8 cellular contexts compared by ENCODE assay signal in genomic region chr13:49606747-49607648, GRCh38. TPM values are rescaled to one million over a fixed set of nuclear protein-coding genes. Genes with fewer than 3 reads are reported as not detected.
DNase-seq lines count a peak whose midpoint lies in the region; ATAC-seq and TF ChIP-seq lines count a peak whose summit lies in the region.

No MANE protein-coding gene starts in this region.

- peak overlapping the region; percentile 64 for H3K27ac Mint-ChIP-seq in activated CD4-positive, alpha-beta T cell treated with anti-CD3 and anti-CD28 coated beads, Interleukin-2, amount 10 ng/mL, durations not matched to agents 24 days and 14 days

- peak overlapping the region; percentile 32 for H3K27ac ChIP-seq in C4-2B
- no peak overlapping the region for H3K27ac ChIP-seq in coronary artery

- H3K4me3 Mint-ChIP-seq in activated CD4-positive, alpha-beta T cell treated with anti-CD3 and anti-CD28 coated beads, Interleukin-2, amount 10 ng/mL, durations not matched to agents 24 days and 14 days = peak overlapping the region; percentile 77

- no peaks in the 10 kb centered on the region for H3K9me3 Mint-ChIP-seq in activated CD4-positive, alpha-beta T cell treated with anti-CD3 and anti-CD28 coated beads, Interleukin-2, amount 10 ng/mL, durations not matched to agents 24 days and 14 days

- TF ChIP-seq POLR2A in lower leg skin (IDR thresholded peaks at IDR 0.05) = no peak

- H3K4me3 ChIP-seq in coronary artery = peak overlapping the region; percentile 52
- no peak overlapping the region for H3K4me3 ChIP-seq in lower leg skin (ENCODE audit: low read depth, poor library complexity, severe bottlenecking)

- H3K4me1 Mint-ChIP-seq in activated CD4-positive, alpha-beta T cell treated with anti-CD3 and anti-CD28 coated beads, Interleukin-2, amount 10 ng/mL, durations not matched to agents 24 days and 14 days = peaks cover 2% of the 10 kb centered on the region

- intact Hi-C loops in activated CD4-positive, alpha-beta T cell treated with anti-CD3 and anti-CD28 coated beads, Interleukin-2, amount 10 ng/mL, durations not matched to agents 24 days and 14 days (cut with micrococcal nuclease) = loop anchor here (1.0 to 5.0 kb wide), 5 partner anchors 110 to 360 kb away; partner anchors contain the start of genes CAB39L, CDADC1, PHF11 and SETDB2
- intact Hi-C loops in lower leg skin (cut with DNase I; ENCODE audit: low total_unique reads) = loop anchor here (10.0 kb wide), 1 partner anchor 302 kb away; no protein-coding TSS in a partner anchor

- H3K36me3 Mint-ChIP-seq in activated CD4-positive, alpha-beta T cell treated with anti-CD3 and anti-CD28 coated beads, Interleukin-2, amount 10 ng/mL, durations not matched to agents 24 days and 14 days (ENCODE audit: low read depth) = no peaks in the 10 kb centered on the region

- peak; percentile 76 for ATAC-seq in GM19397 (IDR thresholded peaks at IDR 0.05; ENCODE audit: unreplicated experiment)
- peak; percentile 75 for ATAC-seq in HG03558 (IDR thresholded peaks at IDR 0.05; ENCODE audit: extremely low read depth, unreplicated experiment)

- peaks cover 3% of the 10 kb centered on the region for H3K27me3 Mint-ChIP-seq in activated CD4-positive, alpha-beta T cell treated with anti-CD3 and anti-CD28 coated beads, Interleukin-2, amount 10 ng/mL, durations not matched to agents 24 days and 14 days

- DNase-seq in NCI-H69 (lab: John Stamatoyannopoulos, UW) (peak; percentile 84), coronary artery (ENCODE audit: low spot score) (peak; percentile 86), lower leg skin (ENCODE audit: low spot score in 2 of 2) (peak; percentile 87 to 98)
- peak; percentile 93 for DNase-seq in activated CD4-positive, alpha-beta T cell treated with anti-CD3 and anti-CD28 coated beads, Interleukin-2, amount 10 ng/mL, durations not matched to agents 24 days and 14 days
- DNase-seq in stimulated activated CD4-positive, alpha-beta T cell treated with anti-CD3 and anti-CD28 coated beads, Interleukin-4, amount 100 ng/mL, for 1 hour = peak; percentile 81

- TF ChIP-seq CTCF in C4-2B (conservative IDR thresholded peaks at IDR 0.05) (peak; percentile 85), coronary artery (IDR thresholded peaks at IDR 0.05) (peak; percentile 58), lower leg skin (IDR thresholded peaks at IDR 0.05) (peak in 1 of 3 donors; percentile 77)

- 28 to 29% methylated on average over 15 of the region's 15 CpGs for WGBS in lower leg skin, 2 donors

RNA-seq across cellular contexts. Expression of gene ARL11, which starts 21.3 kb away (rescaled TPM):
- 0.65 and 0.76 TPM in 2 replicates for total RNA-seq in activated CD4-positive, alpha-beta T cell treated with anti-CD3 and anti-CD28 coated beads, Interleukin-2, amount 10 ng/mL, durations not matched to agents 24 days and 14 days
- total RNA-seq in lower leg skin = under 1 TPM in 2 of 4 donors, not detected in 2; 0.19 to 0.51 TPM

RNA-seq across cellular contexts. Expression of gene RCBTB1, which starts 21.6 kb away (rescaled TPM):
- 14.8 and 16.2 TPM in 2 replicates for total RNA-seq in activated CD4-positive, alpha-beta T cell treated with anti-CD3 and anti-CD28 coated beads, Interleukin-2, amount 10 ng/mL, durations not matched to agents 24 days and 14 days
- total RNA-seq in lower leg skin = 10 to 100 TPM in 1 of 4 donors, 1 to 10 TPM in 3; 4.4 to 12.8 (median 6.5) TPM
